11 cellular contexts compared by ENCODE assay signal in the genomic region with DNA sequence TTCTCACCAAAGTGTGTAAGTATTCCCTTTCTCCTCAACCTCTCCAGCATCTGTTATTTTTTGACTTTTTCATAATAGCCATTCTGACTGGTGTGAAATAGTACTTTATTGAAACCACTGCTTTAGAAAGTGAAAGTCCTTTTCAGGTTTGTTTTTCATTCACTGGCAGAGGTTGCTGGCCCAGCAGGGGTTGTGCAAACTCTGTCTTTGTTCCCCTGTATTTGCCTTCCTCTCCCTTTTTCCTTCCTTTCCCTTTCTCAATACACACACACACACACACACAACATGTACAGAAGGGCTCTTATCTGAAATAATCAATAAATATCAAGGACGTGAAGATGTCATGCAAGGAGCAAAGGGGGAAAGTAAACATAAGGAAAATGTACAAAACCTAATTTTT.
DNase-seq lines count a peak whose midpoint lies in the region; ATAC-seq lines count a peak whose summit lies in the region.
"Had no signal": no experiment of that assay in that cellular context is flagged by ENCODE, and none has a peak within 500 bp of the region (broad histone marks: within the 10 kb centered on the region; RNA-seq: fewer than 3 reads in every experiment).

No MANE protein-coding gene starts in this region.

- peak overlapping the region; percentile 59; the same call in 1 of the 2 replicates for H3K4me3 ChIP-seq in HUES64 (ENCODE audit: low read length)

- WGBS in HUES64 = no CpG with 5 or more reads among the region's 1 CpG

- peaks cover 2% of the 10 kb centered on the region for H3K27me3 Mint-ChIP-seq in activated T-cell treated with anti-CD3 and anti-CD28 coated beads, Interleukin-2, amount 50 U/mL, for 4 hours (ENCODE audit: low read depth)

- ATAC-seq in activated T-cell treated with anti-CD3 and anti-CD28 coated beads, Interleukin-2, amount 50 U/mL, for 4 hours = no peak
- ATAC-seq in HG03442 (IDR thresholded peaks at IDR 0.05; ENCODE audit: unreplicated experiment) = no peak

- H3K9me3 Mint-ChIP-seq in activated T-cell treated with anti-CD3 and anti-CD28 coated beads, Interleukin-2, amount 50 U/mL, for 4 hours = peaks cover 4% of the 10 kb centered on the region
- H3K9me3 Mint-ChIP-seq: CD8-positive, alpha-beta memory T cell had no signal

- no peak overlapping the region for H3K27ac ChIP-seq in HUES64 (ENCODE audit: low read depth, low read length)

- H3K27me3 ChIP-seq in HUES64 (ENCODE audit: insufficient read depth, low read length) = 0 out of 2 replicates have a peak, but pooled peaks cover 4% of the 10 kb centered on the region

- H3K36me3 ChIP-seq in HUES64 (ENCODE audit: insufficient read depth, low read length) = no peaks in the 10 kb centered on the region

- peak; percentile 66 to 75 for DNase-seq in AML-193 (lab: John Stamatoyannopoulos, UW)
- peak; percentile 31 for DNase-seq in SKM-1 (lab: John Stamatoyannopoulos, UW; ENCODE audit: unreplicated experiment)
- DNase-seq in iris pigment epithelial cell (ENCODE audit: low read depth) = peak; percentile 33
- DNase-seq in H4 (ENCODE audit: low spot score) = no peak
- DNase-seq in activated T-cell treated with anti-CD3 and anti-CD28 coated beads, Interleukin-2, amount 50 U/mL, for 4 hours = no peak
- DNase-seq in middle frontal gyrus (ENCODE audit: extremely low spot score, low spot score) = no peak
- DNase-seq: CD8-positive, alpha-beta memory T cell; NCI-H526 treated with DMSO at 0.1 percent for 48 hours; stimulated activated CD4-positive, alpha-beta T cell treated with anti-CD3 and anti-CD28 coated beads, Interleukin-1b, Interleukin-23, amount 100 ng/mL, for 48 hours had no signal

- H3K4me1 Mint-ChIP-seq in activated T-cell treated with anti-CD3 and anti-CD28 coated beads, Interleukin-2, amount 50 U/mL, for 4 hours (ENCODE audit: low read depth) = peaks cover 14% of the 10 kb centered on the region

- H3K4me1 ChIP-seq in HUES64 (ENCODE audit: insufficient read depth, low read length) = peaks cover 24% of the 10 kb centered on the region

- H3K9me3 ChIP-seq in HUES64 (ENCODE audit: insufficient read depth, low read depth, low read length) = peaks cover 5% of the 10 kb centered on the region; the same call in 1 of the 2 replicates

- no peak overlapping the region for H3K9ac ChIP-seq in HUES64 (ENCODE audit: low read depth, low read length)

- H3K36me3 Mint-ChIP-seq in activated T-cell treated with anti-CD3 and anti-CD28 coated beads, Interleukin-2, amount 50 U/mL, for 4 hours (ENCODE audit: insufficient read depth) = no peaks in the 10 kb centered on the region
- H3K36me3 Mint-ChIP-seq: CD8-positive, alpha-beta memory T cell had no signal

- no peak overlapping the region for H3K4me3 Mint-ChIP-seq in activated T-cell treated with anti-CD3 and anti-CD28 coated beads, Interleukin-2, amount 50 U/mL, for 4 hours
- H3K4me3 Mint-ChIP-seq: CD8-positive, alpha-beta memory T cell had no signal

Comparison
In these comparisons a context has a peak if more than half of its experiments do, and no peak if none do; other contexts are left out.
1. DNase-seq: peak in AML-193 (2 of 2), SKM-1 (single experiment) and iris pigment epithelial cell (single experiment); none in H4 (single experiment), activated T-cell treated with anti-CD3 and anti-CD28 coated beads, Interleukin-2, amount 50 U/mL, for 4 hours (single experiment) and middle frontal gyrus (single experiment).